ENCODE assay signal across 1 cellular context in genomic region chr1:24910751-24911650, GRCh38.
TF ChIP-seq lines count a peak whose summit lies in the region.

No MANE protein-coding gene starts in this region.

TF ChIP-seq in HepG2, 621 proteins besides CTCF, POLR2A, EP300 and RAD21 (continued from another document and continues in another):
- TF ChIP-seq MBNL3 (CRISPR knock-in tag; conservative IDR thresholded peaks at IDR 0.05) (no peak), ZNF121 (CRISPR knock-in tag; IDR thresholded peaks at IDR 0.05) (no peak), DMAP1 (CRISPR knock-in tag; IDR thresholded peaks at IDR 0.05) (peak; percentile 59; the same call in 1 of the 2 replicates), ZNF18 (CRISPR knock-in tag; IDR thresholded peaks at IDR 0.05; ENCODE audit: insufficient replicate concordance) (peak; percentile 92), TIGD3 (CRISPR knock-in tag; IDR thresholded peaks at IDR 0.05; ENCODE audit: borderline replicate concordance) (no peak), KAT7 (CRISPR knock-in tag; IDR thresholded peaks at IDR 0.05; ENCODE audit: borderline replicate concordance) (no peak), GLI4 (CRISPR knock-in tag; IDR thresholded peaks at IDR 0.05; ENCODE audit: borderline replicate concordance) (no peak), FOXK2 (IDR thresholded peaks at IDR 0.05) (peak; percentile 87), NAIF1 (CRISPR knock-in tag; IDR thresholded peaks at IDR 0.05; ENCODE audit: borderline replicate concordance) (peak; percentile 48; the same call in 1 of the 2 replicates), ZNF251 (CRISPR knock-in tag; IDR thresholded peaks at IDR 0.05) (no peak), ZNF567 (CRISPR knock-in tag; IDR thresholded peaks at IDR 0.05; ENCODE audit: borderline replicate concordance) (no peak; the same call in 1 of the 2 replicates), ETV6 (CRISPR knock-in tag; conservative IDR thresholded peaks at IDR 0.05) (0 out of 2 replicates have a peak, but pooled peaks have one; percentile 33), ZNF3 (CRISPR knock-in tag; IDR thresholded peaks at IDR 0.05) (no peak), HCFC1 (IDR thresholded peaks at IDR 0.05; ENCODE audit: low read depth, low read length) (no peak), NCOA2 (CRISPR knock-in tag; IDR thresholded peaks at IDR 0.05) (0 out of 2 replicates have a peak, but pooled peaks have one; percentile 46), ZNF616 (CRISPR knock-in tag; IDR thresholded peaks at IDR 0.05; ENCODE audit: low read depth) (no peak), JUND (CRISPR knock-in tag; IDR thresholded peaks at IDR 0.05) (no peak), ZBTB37 (CRISPR knock-in tag; IDR thresholded peaks at IDR 0.05) (no peak), ZNF275 (CRISPR knock-in tag; IDR thresholded peaks at IDR 0.05; ENCODE audit: borderline replicate concordance) (no peak), AKNA (CRISPR knock-in tag; IDR thresholded peaks at IDR 0.05; ENCODE audit: borderline replicate concordance) (no peak), BHLHE40 (IDR thresholded peaks at IDR 0.05; ENCODE audit: low read length) (peak; percentile 74), NFYC (CRISPR knock-in tag; IDR thresholded peaks at IDR 0.05) (no peak), ELK4 (CRISPR knock-in tag; IDR thresholded peaks at IDR 0.05; ENCODE audit: borderline replicate concordance) (no peak), MTA1 (CRISPR knock-in tag; IDR thresholded peaks at IDR 0.05; ENCODE audit: borderline replicate concordance) (peak; percentile 68), FUBP1 (CRISPR knock-in tag; IDR thresholded peaks at IDR 0.05; ENCODE audit: borderline replicate concordance) (no peak), ZBTB43 (CRISPR knock-in tag; conservative IDR thresholded peaks at IDR 0.05) (0 out of 2 replicates have a peak, but pooled peaks have one; percentile 79), SKI (IDR thresholded peaks at IDR 0.05; ENCODE audit: partially characterized antibody) (peak; percentile 53), ZNF274 (CRISPR knock-in tag; IDR thresholded peaks at IDR 0.05) (no peak), GATA4 (IDR thresholded peaks at IDR 0.05; ENCODE audit: borderline replicate concordance, low read depth) (no peak), HNRNPK (IDR thresholded peaks at IDR 0.05; ENCODE audit: low read depth, low read length, poor library complexity, severe bottlenecking) (no peak), HIC2 (CRISPR knock-in tag; IDR thresholded peaks at IDR 0.05; ENCODE audit: low read depth) (no peak), ATF5 (CRISPR knock-in tag; IDR thresholded peaks at IDR 0.05; ENCODE audit: low read depth) (no peak), XRCC5 (optimal IDR thresholded peaks at IDR 0.05; ENCODE audit: low read length) (no peak), ZNF556 (CRISPR knock-in tag; IDR thresholded peaks at IDR 0.05; ENCODE audit: borderline replicate concordance) (no peak), E2F1 (CRISPR knock-in tag; IDR thresholded peaks at IDR 0.05) (no peak), MTA3 (CRISPR knock-in tag; IDR thresholded peaks at IDR 0.05) (no peak), HNF4A (CRISPR knock-in tag; IDR thresholded peaks at IDR 0.05) (peak; percentile 65), KDM2A (CRISPR knock-in tag; IDR thresholded peaks at IDR 0.05; ENCODE audit: borderline replicate concordance, low read depth) (no peak), JUN (CRISPR knock-in tag; IDR thresholded peaks at IDR 0.05) (peak; percentile 83), ZNF124 (CRISPR knock-in tag; IDR thresholded peaks at IDR 0.05) (no peak), YEATS4 (CRISPR knock-in tag; IDR thresholded peaks at IDR 0.05; ENCODE audit: borderline replicate concordance) (peak; percentile 59; the same call in 1 of the 2 replicates), SOX13 (IDR thresholded peaks at IDR 0.05) (no peak), SOX13 (CRISPR knock-in tag; conservative IDR thresholded peaks at IDR 0.05 in 1 of 2, IDR thresholded peaks at IDR 0.05 in 1 of 2) (0 out of 4 replicates have a peak, but pooled peaks of 1 of the 2 experiments have one; percentile 19)
